ENCODE assay signal across 8 cellular contexts in the genomic region with DNA sequence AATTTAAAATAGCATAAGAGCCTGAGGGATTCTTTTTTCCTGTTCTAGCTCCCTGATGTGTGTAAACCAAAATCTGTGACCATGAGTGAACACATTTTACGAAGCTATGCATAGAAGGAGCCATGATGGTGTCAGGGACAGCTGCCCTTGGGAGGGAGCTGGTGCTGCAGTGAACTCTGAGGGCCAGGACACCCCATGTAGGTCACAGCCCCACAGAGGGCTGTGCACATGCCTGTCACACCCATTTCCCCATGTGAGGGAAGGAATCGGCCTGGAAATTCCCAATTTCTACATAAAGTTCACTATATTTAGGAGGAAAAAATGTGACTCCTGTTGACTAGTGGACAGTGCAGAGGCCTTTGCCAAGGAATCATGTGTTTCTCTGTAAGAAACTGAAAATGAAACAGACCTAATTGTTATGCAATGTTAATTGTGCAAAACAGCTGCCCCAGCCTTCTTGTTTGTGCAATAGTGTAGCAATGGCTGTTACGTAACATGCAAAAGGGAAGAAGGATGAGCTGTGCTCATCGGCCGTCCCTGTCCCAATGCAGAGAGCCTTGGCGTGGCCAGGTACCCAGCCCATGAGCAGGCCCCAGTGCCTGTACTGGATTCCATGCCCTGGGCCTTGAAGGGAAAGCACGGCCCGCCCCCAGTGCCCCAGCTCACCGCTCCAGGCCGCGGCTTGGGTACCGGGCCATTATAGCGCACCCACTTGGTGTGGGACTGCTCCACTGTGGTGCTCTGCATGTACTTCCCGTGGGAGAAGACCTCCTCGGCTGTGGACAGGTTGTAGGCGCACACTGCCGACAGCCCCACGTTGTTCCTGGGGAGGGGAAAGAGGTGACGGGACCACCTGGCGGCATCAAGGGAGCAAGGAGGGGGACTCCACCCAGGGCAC.
DNase-seq lines count a peak whose midpoint lies in the region; ATAC-seq, FAIRE-seq and TF ChIP-seq lines count a peak whose summit lies in the region.

No MANE protein-coding gene starts in this region.

- H3K4me1 Mint-ChIP-seq in stimulated activated naive B cell treated with anti-CD40 and anti-IgM and Interleukin-4, amounts not matched to agents 10 μg/mL and 1 μg/mL and 100 μg/mL, for 72 hours = peaks cover 8 to 25% of the 10 kb centered on the region in 2 donors
- peaks cover 33% of the 10 kb centered on the region for H3K4me1 Mint-ChIP-seq in activated T-helper 1 cell treated with anti-CD3 and anti-CD28 coated beads, Interleukin-12 subunit alpha, Interleukin-12 subunit beta, Interleukin-2, Interleukin-4 antibody, amounts not matched to agents 30 ng/mL and 10 ng/mL and 1 ng/mL, durations not matched to agents 14 hours and 24 hours and 36 hours (ENCODE audit: low read depth)

- FAIRE-seq in bronchial epithelial cell (lab: Jason Lieb, UNC) = peak; percentile 7

- DNase-seq in LHCN-M2 (ENCODE audit: low read depth) = peak; percentile 64
- peak; percentile 80 for DNase-seq in bronchial epithelial cell (ENCODE audit: low read depth)
- DNase-seq in lower leg skin (ENCODE audit: low spot score in 2 of 2) = peak; percentile 83 to 92
- DNase-seq in stimulated activated naive B cell treated with anti-CD40 and anti-IgM and Interleukin-4, amounts not matched to agents 10 μg/mL and 1 μg/mL and 100 μg/mL, for 72 hours = no peak
- no peak for DNase-seq in activated T-helper 1 cell treated with anti-CD3 and anti-CD28 coated beads, Interleukin-12 subunit alpha, Interleukin-12 subunit beta, Interleukin-2, Interleukin-4 antibody, amounts not matched to agents 30 ng/mL and 10 ng/mL and 1 ng/mL, durations not matched to agents 14 hours and 24 hours and 36 hours (ENCODE audit: low spot score)
- DNase-seq in stimulated activated CD4-positive, alpha-beta T cell treated with anti-CD3 and anti-CD28 coated beads, Interleukin-15, amount 100 ng/mL, for 24 hours = no peak

- H3K27ac Mint-ChIP-seq in stimulated activated naive B cell treated with anti-CD40 and anti-IgM and Interleukin-4, amounts not matched to agents 10 μg/mL and 1 μg/mL and 100 μg/mL, for 72 hours = no peak overlapping the region
- no peak overlapping the region for H3K27ac Mint-ChIP-seq in activated T-helper 1 cell treated with anti-CD3 and anti-CD28 coated beads, Interleukin-12 subunit alpha, Interleukin-12 subunit beta, Interleukin-2, Interleukin-4 antibody, amounts not matched to agents 30 ng/mL and 10 ng/mL and 1 ng/mL, durations not matched to agents 14 hours and 24 hours and 36 hours

- no peak for TF ChIP-seq POLR2A in lower leg skin (IDR thresholded peaks at IDR 0.05)

- H3K9me3 Mint-ChIP-seq in stimulated activated naive B cell treated with anti-CD40 and anti-IgM and Interleukin-4, amounts not matched to agents 10 μg/mL and 1 μg/mL and 100 μg/mL, for 72 hours = no peaks in the 10 kb centered on the region
- H3K9me3 Mint-ChIP-seq in activated T-helper 1 cell treated with anti-CD3 and anti-CD28 coated beads, Interleukin-12 subunit alpha, Interleukin-12 subunit beta, Interleukin-2, Interleukin-4 antibody, amounts not matched to agents 30 ng/mL and 10 ng/mL and 1 ng/mL, durations not matched to agents 14 hours and 24 hours and 36 hours = no peaks in the 10 kb centered on the region

- H3K27me3 Mint-ChIP-seq in stimulated activated naive B cell treated with anti-CD40 and anti-IgM and Interleukin-4, amounts not matched to agents 10 μg/mL and 1 μg/mL and 100 μg/mL, for 72 hours = no peaks in the 10 kb centered on the region
- H3K27me3 Mint-ChIP-seq in activated T-helper 1 cell treated with anti-CD3 and anti-CD28 coated beads, Interleukin-12 subunit alpha, Interleukin-12 subunit beta, Interleukin-2, Interleukin-4 antibody, amounts not matched to agents 30 ng/mL and 10 ng/mL and 1 ng/mL, durations not matched to agents 14 hours and 24 hours and 36 hours (ENCODE audit: insufficient read depth) = peaks cover 2% of the 10 kb centered on the region

- peak overlapping the region; percentile 96 for H3K27ac ChIP-seq in temporal lobe (ENCODE audit: low read depth, low read length)

- H3K4me3 ChIP-seq in bronchial epithelial cell (ENCODE audit: low read depth, low read length) (no peak overlapping the region), lower leg skin (ENCODE audit: low read depth, poor library complexity, severe bottlenecking) (no peak overlapping the region)

- no peaks in the 10 kb centered on the region for H3K27me3 ChIP-seq in bronchial epithelial cell (ENCODE audit: control insufficient read depth, insufficient read depth, low read length)

- WGBS in lower leg skin, 2 donors = 70 to 71% methylated on average over 19 to 20 of the region's 20 CpGs

- no peak overlapping the region for H3K4me3 Mint-ChIP-seq in stimulated activated naive B cell treated with anti-CD40 and anti-IgM and Interleukin-4, amounts not matched to agents 10 μg/mL and 1 μg/mL and 100 μg/mL, for 72 hours
- no peak overlapping the region for H3K4me3 Mint-ChIP-seq in activated T-helper 1 cell treated with anti-CD3 and anti-CD28 coated beads, Interleukin-12 subunit alpha, Interleukin-12 subunit beta, Interleukin-2, Interleukin-4 antibody, amounts not matched to agents 30 ng/mL and 10 ng/mL and 1 ng/mL, durations not matched to agents 14 hours and 24 hours and 36 hours

- H3K36me3 Mint-ChIP-seq in stimulated activated naive B cell treated with anti-CD40 and anti-IgM and Interleukin-4, amounts not matched to agents 10 μg/mL and 1 μg/mL and 100 μg/mL, for 72 hours = peaks cover 63 to 79% of the 10 kb centered on the region in 2 donors
- H3K36me3 Mint-ChIP-seq in activated T-helper 1 cell treated with anti-CD3 and anti-CD28 coated beads, Interleukin-12 subunit alpha, Interleukin-12 subunit beta, Interleukin-2, Interleukin-4 antibody, amounts not matched to agents 30 ng/mL and 10 ng/mL and 1 ng/mL, durations not matched to agents 14 hours and 24 hours and 36 hours (ENCODE audit: low read depth) = peaks cover 81% of the 10 kb centered on the region

- no peaks in the 10 kb centered on the region for H3K36me3 ChIP-seq in bronchial epithelial cell (ENCODE audit: control insufficient read depth, insufficient read depth, low read length)

- ATAC-seq in stimulated activated naive B cell treated with anti-CD40 and anti-IgM and Interleukin-4, amounts not matched to agents 10 μg/mL and 1 μg/mL and 100 μg/mL, for 72 hours (replicated peaks) = no peak
- no peak for ATAC-seq in HG02852 (IDR thresholded peaks at IDR 0.05; ENCODE audit: unreplicated experiment)

- intact Hi-C loops in lower leg skin (cut with DNase I; ENCODE audit: low total_unique reads) = no loop called here
- intact Hi-C loops in activated T-helper 1 cell treated with anti-CD3 and anti-CD28 coated beads, Interleukin-12 subunit alpha, Interleukin-12 subunit beta, Interleukin-2, Interleukin-4 antibody, amounts not matched to agents 30 ng/mL and 10 ng/mL and 1 ng/mL, durations not matched to agents 14 hours and 24 hours and 36 hours (cut with micrococcal nuclease) = no loop called here

- TF ChIP-seq CTCF in bronchial epithelial cell (IDR thresholded peaks at IDR 0.05; ENCODE audit: insufficient read depth, low read length, severe bottlenecking) (no peak), lower leg skin (IDR thresholded peaks at IDR 0.05) (no peak)

Comparison
In these comparisons a context has a peak if more than half of its experiments do, and no peak if none do; other contexts are left out.
1. DNase-seq: peak in LHCN-M2 (single experiment), bronchial epithelial cell (single experiment) and lower leg skin (2 of 2); none in stimulated activated naive B cell treated with anti-CD40 and anti-IgM and Interleukin-4, amounts not matched to agents 10 μg/mL and 1 μg/mL and 100 μg/mL, for 72 hours (single experiment), activated T-helper 1 cell treated with anti-CD3 and anti-CD28 coated beads, Interleukin-12 subunit alpha, Interleukin-12 subunit beta, Interleukin-2, Interleukin-4 antibody, amounts not matched to agents 30 ng/mL and 10 ng/mL and 1 ng/mL, durations not matched to agents 14 hours and 24 hours and 36 hours (single experiment) and stimulated activated CD4-positive, alpha-beta T cell treated with anti-CD3 and anti-CD28 coated beads, Interleukin-15, amount 100 ng/mL, for 24 hours (single experiment).